In genomic region chr9:136901516-136902258, GRCh38 we compare ENCODE assay signal across 9 cellular contexts. TPM values are rescaled to one million over a fixed set of nuclear protein-coding genes. Genes with fewer than 3 reads are reported as not detected.
A peak's percentile ranks its signal among the peaks of the same experiment; 100 is the strongest.
DNase-seq lines count a peak whose midpoint lies in the region; ATAC-seq and TF ChIP-seq lines count a peak whose summit lies in the region.
"Had no signal": no experiment of that assay in that cellular context is flagged by ENCODE, and none has a peak within 500 bp of the region (broad histone marks: within the 10 kb centered on the region; RNA-seq: fewer than 3 reads in every experiment).

No MANE protein-coding gene starts in this region.

- no peak overlapping the region for H3K27ac Mint-ChIP-seq in mesothelial cell of epicardium

- no peaks in the 10 kb centered on the region for H3K27me3 ChIP-seq in KMS-11 (ENCODE audit: insufficient read depth, low read depth)

- no peaks in the 10 kb centered on the region for H3K9me3 Mint-ChIP-seq in mesothelial cell of epicardium

- ATAC-seq in GM21360 (IDR thresholded peaks at IDR 0.05; ENCODE audit: unreplicated experiment) = peak; percentile 68

- peaks cover 16% of the 10 kb centered on the region for H3K36me3 Mint-ChIP-seq in mesothelial cell of epicardium

- TF ChIP-seq CTCF in KMS-11 (conservative IDR thresholded peaks at IDR 0.05; ENCODE audit: low read depth, low read length) (no peak), mesothelial cell of epicardium (IDR thresholded peaks at IDR 0.05; ENCODE audit: unreplicated experiment) (no peak)

- no peak overlapping the region for H3K4me3 Mint-ChIP-seq in mesothelial cell of epicardium

- no peak overlapping the region for H3K4me3 ChIP-seq in KMS-11 (IDR thresholded peaks at IDR 0.05; ENCODE audit: insufficient read depth, low read depth, low read length)

- peak overlapping the region; percentile 99 for H3K27ac ChIP-seq in KMS-11

- peak; percentile 74 for DNase-seq in AG08395 (ENCODE audit: low spot score)
- DNase-seq in activated T-cell treated with anti-CD3 and anti-CD28 coated beads for 48 hours (ENCODE audit: low read depth) = peak; percentile 68
- peak; percentile 64 for DNase-seq in foreskin melanocyte
- peak; percentile 62 to 75 (median 63) for DNase-seq in stimulated activated CD4-positive, alpha-beta T cell treated with anti-CD3 and anti-CD28 coated beads, Interleukin-12 subunit alpha, Interleukin-12 subunit beta, amount 100 ng/mL, for 48 hours (ENCODE audit: low read depth in 2 of 3, low spot score in 1 of 3)
- DNase-seq in occipital lobe (lab: John Stamatoyannopoulos, UW) = no peak
- no peak for DNase-seq in mesothelial cell of epicardium (ENCODE audit: low spot score in 2 of 2, unreplicated experiment in 2 of 2)

- no peaks in the 10 kb centered on the region for H3K4me1 Mint-ChIP-seq in mesothelial cell of epicardium

- peak overlapping the region; percentile 83 for H3K4me2 ChIP-seq in KMS-11

- peaks cover 11% of the 10 kb centered on the region; the same call in 1 of the 2 replicates for H3K36me3 ChIP-seq in KMS-11 (ENCODE audit: insufficient read depth)

- no peaks in the 10 kb centered on the region for H4K20me1 ChIP-seq in KMS-11 (ENCODE audit: insufficient read depth)

- peaks cover 60% of the 10 kb centered on the region for H3K79me2 ChIP-seq in KMS-11 (ENCODE audit: insufficient read depth, low read depth)

- H3K4me1 ChIP-seq in KMS-11 (ENCODE audit: low read depth, poor library complexity, severe bottlenecking) = peaks cover 88% of the 10 kb centered on the region

- H3K27me3 Mint-ChIP-seq in mesothelial cell of epicardium (ENCODE audit: low read depth) = no peaks in the 10 kb centered on the region

- no peak overlapping the region for H2AFZ ChIP-seq in KMS-11 (ENCODE audit: low read depth)

- peak overlapping the region; percentile 96 for H3K9ac ChIP-seq in KMS-11

RNA-seq across cellular contexts. Expression of gene TRAF2, which starts 15.4 kb away (rescaled TPM):
- total RNA-seq in occipital lobe (8.9 TPM), mesothelial cell of epicardium (16.0 to 18.1 TPM (median 17.4 TPM) in 3 replicates)

RNA-seq across cellular contexts. Expression of gene EDF1, which starts 35.6 kb away (rescaled TPM):
- total RNA-seq in occipital lobe = 96.2 TPM
- total RNA-seq in mesothelial cell of epicardium = 275 to 294 TPM (median 275 TPM) in 3 replicates

RNA-seq across cellular contexts. Expression of gene FBXW5, which starts 42.9 kb away (rescaled TPM):
- total RNA-seq in occipital lobe (53.7 TPM), mesothelial cell of epicardium (58.9 to 62.3 TPM (median 59.8 TPM) in 3 replicates)

RNA-seq across cellular contexts. Expression of gene C8G, which starts 43.4 kb away (rescaled TPM):
- total RNA-seq in occipital lobe (not detected), mesothelial cell of epicardium (1.5 to 2.5 TPM (median 1.5 TPM) in 3 replicates)
- total RNA-seq: mononuclear cell had no signal

RNA-seq across cellular contexts. Expression of gene MAMDC4, which starts 49.5 kb away (rescaled TPM):
- 2.5 TPM for total RNA-seq in occipital lobe
- total RNA-seq in mesothelial cell of epicardium = 20.1 to 22.6 TPM (median 20.3 TPM) in 3 replicates

Comparison
In these comparisons a context has a peak if more than half of its experiments do, and no peak if none do; other contexts are left out.
1. DNase-seq: peak in AG08395 (single experiment), activated T-cell treated with anti-CD3 and anti-CD28 coated beads for 48 hours (single experiment), foreskin melanocyte (single experiment) and stimulated activated CD4-positive, alpha-beta T cell treated with anti-CD3 and anti-CD28 coated beads, Interleukin-12 subunit alpha, Interleukin-12 subunit beta, amount 100 ng/mL, for 48 hours (3 of 3); none in occipital lobe (single experiment) and mesothelial cell of epicardium (0 of 2).